8 cellular contexts compared by ENCODE assay signal in genomic region chr17:19508327-19508867, GRCh38. TPM values are rescaled to one million over a fixed set of nuclear protein-coding genes. Genes with fewer than 3 reads are reported as not detected.
DNase-seq lines count a peak whose midpoint lies in the region; ATAC-seq and TF ChIP-seq lines count a peak whose summit lies in the region.

No MANE protein-coding gene starts in this region.

- DNase-seq in RPMI8226 (peak; percentile 36), adrenal gland (peak in 4 of 7 donors; percentile 40 to 63 (median 48)), iPS-NIHi7 (ENCODE audit: extremely low spot score) (peak; percentile 35), NCI-H2107 treated with DMSO at 0.1 percent for 48 hours (lab: John Stamatoyannopoulos, UW; ENCODE audit: unreplicated experiment) (no peak)
- DNase-seq in stimulated activated CD4-positive, alpha-beta T cell treated with anti-CD3 and anti-CD28 coated beads, Interleukin-1b, Interleukin-23, amount 100 ng/mL, for 48 hours, result peak; percentile 30

- H3K4me3 ChIP-seq in adrenal gland, result peak overlapping the region; percentile 9 to 78 (median 61)

- H3K4me1 ChIP-seq in adrenal gland (replicated peaks in 1 of 2), result no peaks in the 10 kb centered on the region

- H3K9me3 ChIP-seq in adrenal gland (replicated peaks in 1 of 3), result no peaks in the 10 kb centered on the region

- intact Hi-C loops in adrenal gland (cut with DNase I), result loop anchor here in 1 of 2 donors (10.0 kb wide), 1 partner anchor 144 kb away; the partner anchor contains the start of gene B9D1

- H3K36me3 ChIP-seq in adrenal gland (replicated peaks in 1 of 2), result no peaks in the 10 kb centered on the region

- H3K27me3 ChIP-seq in adrenal gland, result no peaks in the 10 kb centered on the region

- ATAC-seq in GM18520 (IDR thresholded peaks at IDR 0.05; ENCODE audit: unreplicated experiment) (peak; percentile 20), HG02938 (IDR thresholded peaks at IDR 0.05; ENCODE audit: unreplicated experiment) (peak; percentile 23), GM21367 (IDR thresholded peaks at IDR 0.05; ENCODE audit: unreplicated experiment) (no peak)

- TF ChIP-seq POLR2A in adrenal gland (IDR thresholded peaks at IDR 0.05), result no peak

- H3K27ac ChIP-seq in adrenal gland, result peak overlapping the region; percentile 85 to 93 (median 90)

- 9 to 19% (median 10%) methylated on average over 15 to 26 of the region's 26 CpGs for WGBS in adrenal gland, 4 donors

- TF ChIP-seq CTCF in adrenal gland (IDR thresholded peaks at IDR 0.05), result no peak

RNA-seq across cellular contexts. Expression of gene SLC47A1, which starts 25.3 kb away (rescaled TPM):
- total RNA-seq in adrenal gland, result 100 to 1,000 TPM; 126 to 630 (median 218) TPM
- polyA plus RNA-seq in adrenal gland, result 100 to 1,000 TPM; 104 to 460 (median 150) TPM
